Comparison of ENCODE assay signal across 20 cellular contexts in the genomic region with DNA sequence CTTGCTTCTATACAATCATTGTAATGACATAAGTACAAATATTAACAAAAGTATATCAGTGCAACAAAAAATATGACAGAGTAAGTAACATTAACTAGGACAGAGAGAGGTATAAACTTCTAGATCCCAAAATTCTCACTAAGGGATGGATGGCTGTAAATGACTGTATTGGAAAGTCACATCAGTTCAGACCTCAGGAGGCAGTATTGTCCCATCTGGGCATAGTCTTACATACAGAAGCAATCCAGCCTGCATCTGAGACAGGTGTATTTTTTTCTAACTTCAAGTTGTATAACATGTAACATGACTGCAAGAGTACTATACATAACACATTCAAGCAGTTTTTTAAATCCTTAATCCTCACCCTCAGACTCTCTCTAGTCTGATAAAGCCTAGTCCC.
DNase-seq lines count a peak whose midpoint lies in the region; ATAC-seq lines count a peak whose summit lies in the region.
"Had no signal": no experiment of that assay in that cellular context is flagged by ENCODE, and none has a peak within 500 bp of the region (broad histone marks: within the 10 kb centered on the region; RNA-seq: fewer than 3 reads in every experiment).

No MANE protein-coding gene starts in this region.

- no peaks in the 10 kb centered on the region for H3K9me3 Mint-ChIP-seq in T-helper 2 cell treated with Interferon-gamma antibody and Interleukin-4, amounts not matched to agents 5 μg/mL and 100 μg/mL, for 36 hours
- H3K9me3 Mint-ChIP-seq: activated naive CD8-positive, alpha-beta T cell treated with anti-CD3 and anti-CD28 coated beads, Interleukin-2, amount 10 ng/mL, durations not matched to agents 7 days and 5 days; effector memory CD8-positive, alpha-beta T cell; naive thymus-derived CD4-positive, alpha-beta T cell had no signal

- H3K4me1 Mint-ChIP-seq in T-helper 2 cell treated with Interferon-gamma antibody and Interleukin-4, amounts not matched to agents 5 μg/mL and 100 μg/mL, for 36 hours (ENCODE audit: low read depth): no peaks in the 10 kb centered on the region
- H3K4me1 Mint-ChIP-seq: activated naive CD8-positive, alpha-beta T cell treated with anti-CD3 and anti-CD28 coated beads, Interleukin-2, amount 10 ng/mL, durations not matched to agents 7 days and 5 days; naive thymus-derived CD4-positive, alpha-beta T cell; stimulated activated naive CD8-positive, alpha-beta T cell treated with anti-CD3 and anti-CD28 coated beads, Interleukin-15, amount 100 ng/mL, for 72 hours had no signal

- no peaks in the 10 kb centered on the region for H3K36me3 Mint-ChIP-seq in T-helper 2 cell treated with Interferon-gamma antibody and Interleukin-4, amounts not matched to agents 5 μg/mL and 100 μg/mL, for 36 hours (ENCODE audit: low read depth)
- H3K36me3 Mint-ChIP-seq: activated naive CD8-positive, alpha-beta T cell treated with anti-CD3 and anti-CD28 coated beads, Interleukin-2, amount 10 ng/mL, durations not matched to agents 7 days and 5 days; naive thymus-derived CD4-positive, alpha-beta T cell had no signal

- H3K27ac Mint-ChIP-seq in T-helper 2 cell treated with Interferon-gamma antibody and Interleukin-4, amounts not matched to agents 5 μg/mL and 100 μg/mL, for 36 hours: no peak overlapping the region
- H3K27ac Mint-ChIP-seq: activated naive CD8-positive, alpha-beta T cell treated with anti-CD3 and anti-CD28 coated beads, Interleukin-2, amount 10 ng/mL, durations not matched to agents 7 days and 5 days; effector memory CD8-positive, alpha-beta T cell; naive thymus-derived CD4-positive, alpha-beta T cell; stimulated activated naive CD8-positive, alpha-beta T cell treated with anti-CD3 and anti-CD28 coated beads, Interleukin-15, amount 100 ng/mL, for 72 hours had no signal

- ATAC-seq in HG03097 (IDR thresholded peaks at IDR 0.05; ENCODE audit: low FRiP score, unreplicated experiment): no peak
- ATAC-seq: effector memory CD8-positive, alpha-beta T cell; left cardiac atrium; naive thymus-derived CD4-positive, alpha-beta T cell; stimulated activated naive CD8-positive, alpha-beta T cell treated with anti-CD3 and anti-CD28 coated beads, Interleukin-15, amount 100 ng/mL, for 72 hours had no signal

- DNase-seq in G401 (ENCODE audit: low spot score) (peak; percentile 61), HuH-7.5 (ENCODE audit: low spot score) (peak; percentile 6), SK-MEL-5 (ENCODE audit: low read depth, low spot score) (peak; percentile 11), iPS-NIHi11 (ENCODE audit: low spot score) (peak; percentile 15), EL (no peak)
- no peak for DNase-seq in T-helper 2 cell treated with Interferon-gamma antibody and Interleukin-4, amounts not matched to agents 5 μg/mL and 100 μg/mL, for 36 hours (ENCODE audit: low spot score)
- DNase-seq: activated CD4-positive, alpha-beta T cell treated with anti-CD3 and anti-CD28 coated beads, Interleukin-2, amount 50 U/mL, for 48 hours; activated CD4-positive, CD25-positive, alpha-beta regulatory T cell; activated CD8-positive, alpha-beta memory T cell treated with anti-CD3 and anti-CD28 coated beads, Interleukin-2, amount 50 U/mL, for 48 hours; activated naive CD8-positive, alpha-beta T cell treated with anti-CD3 and anti-CD28 coated beads, Interleukin-2, amount 10 ng/mL, durations not matched to agents 7 days and 5 days; AML-193; effector memory CD8-positive, alpha-beta T cell; left cardiac atrium; naive thymus-derived CD4-positive, alpha-beta T cell; NCI-H1694 treated with DMSO at 0.1 percent for 48 hours; NK-92 treated with Interleukin-12 subunit alpha and Interleukin-12 subunit beta, amount 100 ng/mL, for 24 hours; ovary; stimulated activated naive CD8-positive, alpha-beta T cell treated with anti-CD3 and anti-CD28 coated beads, Interleukin-15, amount 100 ng/mL, for 72 hours; T-helper 9 cell had no signal

- no peak overlapping the region for H3K4me3 Mint-ChIP-seq in T-helper 2 cell treated with Interferon-gamma antibody and Interleukin-4, amounts not matched to agents 5 μg/mL and 100 μg/mL, for 36 hours
- H3K4me3 Mint-ChIP-seq: activated naive CD8-positive, alpha-beta T cell treated with anti-CD3 and anti-CD28 coated beads, Interleukin-2, amount 10 ng/mL, durations not matched to agents 7 days and 5 days; effector memory CD8-positive, alpha-beta T cell; naive thymus-derived CD4-positive, alpha-beta T cell; stimulated activated naive CD8-positive, alpha-beta T cell treated with anti-CD3 and anti-CD28 coated beads, Interleukin-15, amount 100 ng/mL, for 72 hours had no signal

- in situ Hi-C loops in G401 (cut with HindIII; ENCODE audit: low sequenced_read_pairs): no loop called here
- in situ Hi-C loops in SK-MEL-5 (cut with HindIII; ENCODE audit: low pct_unique_long_range_greater_than_20kb, low sequenced_read_pairs): no loop called here

- H3K27me3 Mint-ChIP-seq in T-helper 2 cell treated with Interferon-gamma antibody and Interleukin-4, amounts not matched to agents 5 μg/mL and 100 μg/mL, for 36 hours (ENCODE audit: low read depth): no peaks in the 10 kb centered on the region
- H3K27me3 Mint-ChIP-seq: activated naive CD8-positive, alpha-beta T cell treated with anti-CD3 and anti-CD28 coated beads, Interleukin-2, amount 10 ng/mL, durations not matched to agents 7 days and 5 days; effector memory CD8-positive, alpha-beta T cell; naive thymus-derived CD4-positive, alpha-beta T cell; stimulated activated naive CD8-positive, alpha-beta T cell treated with anti-CD3 and anti-CD28 coated beads, Interleukin-15, amount 100 ng/mL, for 72 hours had no signal

Comparison
In these comparisons a context has a peak if more than half of its experiments do, and no peak if none do; other contexts are left out.
1. DNase-seq: peak in G401 (single experiment), HuH-7.5 (single experiment), SK-MEL-5 (single experiment) and iPS-NIHi11 (single experiment); none in EL (single experiment) and T-helper 2 cell treated with Interferon-gamma antibody and Interleukin-4, amounts not matched to agents 5 μg/mL and 100 μg/mL, for 36 hours (single experiment).